8 cellular contexts compared by ENCODE assay signal in genomic region chr11:125063429-125064043, GRCh38. TPM values are rescaled to one million over a fixed set of nuclear protein-coding genes. Genes with fewer than 3 reads are reported as not detected.
DNase-seq lines count a peak whose midpoint lies in the region; ATAC-seq and TF ChIP-seq lines count a peak whose summit lies in the region.

No MANE protein-coding gene starts in this region.

- peak overlapping the region; percentile 86 to 92 for H3K4me3 Mint-ChIP-seq in CD14-positive monocyte

- H3K4me1 Mint-ChIP-seq in CD14-positive monocyte: peaks cover 50% of the 10 kb centered on the region

- H3K36me3 ChIP-seq in brain microvascular endothelial cell (replicated peaks) (no peaks in the 10 kb centered on the region), left lung (no peaks in the 10 kb centered on the region), thymus (ENCODE audit: control insufficient read depth, insufficient read depth) (no peaks in the 10 kb centered on the region)

- no peaks in the 10 kb centered on the region for H3K9me3 Mint-ChIP-seq in CD14-positive monocyte

- in situ Hi-C loops in brain microvascular endothelial cell (cut with HindIII; ENCODE audit: low pct_ligation_motif_present, low sequenced_read_pairs) (no loop called here), G401 (cut with HindIII; ENCODE audit: low sequenced_read_pairs) (no loop called here)

- H3K27ac ChIP-seq in brain microvascular endothelial cell: no peak overlapping the region
- H3K27ac ChIP-seq in left lung: peak overlapping the region; percentile 62 to 83
- peak overlapping the region; percentile 47 for H3K27ac ChIP-seq in thymus (ENCODE audit: low read depth)

- WGBS in thymus: 11% methylated on average over 38 of the region's 38 CpGs

- H3K36me3 Mint-ChIP-seq in CD14-positive monocyte: peaks cover 15 to 17% of the 10 kb centered on the region in 2 donors

- peaks cover 1 to 6% (median 5%) of the 10 kb centered on the region in 3 donors for H3K27me3 Mint-ChIP-seq in CD14-positive monocyte (ENCODE audit: low read depth in 3 of 3)

- TF ChIP-seq CTCF in CD14-positive monocyte (IDR thresholded peaks at IDR 0.05) (no peak), brain microvascular endothelial cell (IDR thresholded peaks at IDR 0.05; ENCODE audit: low read depth, low read length, missing control alignments) (no peak), left lung (IDR thresholded peaks at IDR 0.05) (no peak)

- H3K4me3 ChIP-seq in brain microvascular endothelial cell (ENCODE audit: low read depth, low read length) (peak overlapping the region; percentile 76), left lung (peak overlapping the region; percentile 56 to 64), thymus (ENCODE audit: low read length) (peak overlapping the region; percentile 41)

- H3K9me3 ChIP-seq in left lung (no peaks in the 10 kb centered on the region), thymus (ENCODE audit: control insufficient read depth) (no peaks in the 10 kb centered on the region)

- H3K4me1 ChIP-seq in left lung (peaks cover 4 to 12% of the 10 kb centered on the region in 2 donors), thymus (ENCODE audit: control insufficient read depth, insufficient read depth, low read length) (peaks cover 4% of the 10 kb centered on the region)

- H3K27me3 ChIP-seq in brain microvascular endothelial cell (replicated peaks) (no peaks in the 10 kb centered on the region), left lung (peaks cover 7 to 40% of the 10 kb centered on the region in 2 donors), thymus (ENCODE audit: control insufficient read depth, insufficient read depth) (peaks cover 18% of the 10 kb centered on the region)

- intact Hi-C loops in CD14-positive monocyte (cut with micrococcal nuclease) (loop anchor here (5.0 to 10.0 kb wide), 3 partner anchors 49 to 109 kb away; partner anchors contain the start of genes CCDC15 (in 1 of the 2) and TMEM218 (in 1 of the 2)), left lung (cut with DNase I) (no loop called here)

- DNase-seq in CD14-positive monocyte (ENCODE audit: low spot score) (no peak), brain microvascular endothelial cell (no peak), left lung (peak in 1 of 2 donors; percentile 81), NCI-H2081 treated with DMSO at 0.1 percent for 48 hours (lab: John Stamatoyannopoulos, UW) (no peak), G401 (ENCODE audit: low spot score) (no peak)

- H3K27ac Mint-ChIP-seq in CD14-positive monocyte: peak overlapping the region; percentile 89 to 97 (median 95)

- peak; percentile 18 for ATAC-seq in GM19372 (IDR thresholded peaks at IDR 0.05; ENCODE audit: low read depth, unreplicated experiment)
- peak; percentile 23 for ATAC-seq in HG03457 (IDR thresholded peaks at IDR 0.05; ENCODE audit: unreplicated experiment)
- no peak for ATAC-seq in left lung

RNA-seq across cellular contexts. Expression of gene SLC37A2, which starts 0.4 kb away (rescaled TPM):
- 10 to 100 TPM; 70.8 to 81.5 TPM for polyA plus RNA-seq in CD14-positive monocyte
- 10 to 100 TPM; 19.3 to 42.5 TPM for total RNA-seq in left lung
- 3.0 TPM for polyA plus RNA-seq in thymus
- total RNA-seq in G401 (2014; rRNA removed; shearing (Covaris generic)): not detected in 2 replicates

RNA-seq across cellular contexts. Expression of gene TMEM218, which starts 47.9 kb away (rescaled TPM):
- 10 to 100 TPM; 55.7 to 57.7 TPM for polyA plus RNA-seq in CD14-positive monocyte
- total RNA-seq in left lung: 10 to 100 TPM; 19.9 to 28.1 TPM
- 32.2 TPM for polyA plus RNA-seq in thymus
- total RNA-seq in G401 (2014; rRNA removed; shearing (Covaris generic)): 62.0 and 65.8 TPM in 2 replicates

Comparison
In these comparisons a context has a peak if more than half of its experiments do, and no peak if none do; other contexts are left out.
1. RNA of gene SLC37A2, which starts 0.4 kb away (total RNA-seq): 19.3 to 42.5 TPM in left lung; not detected in G401; every median in the first group is over 10 times any median in the second.
2. intact Hi-C loops: an anchor here in CD14-positive monocyte (5.0 to 10.0 kb wide); none called in left lung.
3. Peak in every context shown above with its lines, with median percentiles within 50 percentile points of each other: H3K4me3 ChIP-seq.